ENCODE assay signal across 19 cellular contexts in the genomic region with DNA sequence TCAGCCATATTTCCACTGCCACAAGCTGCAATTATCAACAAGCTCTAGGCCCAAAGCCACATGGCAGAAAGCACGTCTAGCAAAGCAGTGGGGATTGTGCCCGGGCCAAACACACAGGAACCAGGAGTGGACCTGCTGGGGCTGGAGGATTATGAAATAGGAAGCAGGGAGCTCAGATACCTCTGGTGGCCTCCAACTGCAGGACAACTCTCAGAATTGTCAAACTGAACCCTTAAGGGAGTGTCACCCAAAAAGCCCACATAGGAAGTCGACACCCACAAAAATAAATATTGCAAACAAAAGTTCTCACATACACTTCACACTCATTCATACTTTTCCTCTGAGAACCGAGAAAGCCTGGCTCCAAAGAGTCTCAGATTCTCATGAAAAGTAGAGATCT. TPM values are rescaled to one million over a fixed set of nuclear protein-coding genes. Genes with fewer than 3 reads are reported as not detected.
DNase-seq lines count a peak whose midpoint lies in the region; ATAC-seq, FAIRE-seq and TF ChIP-seq lines count a peak whose summit lies in the region.
"Had no signal": no experiment of that assay in that cellular context is flagged by ENCODE, and none has a peak within 500 bp of the region (broad histone marks: within the 10 kb centered on the region; RNA-seq: fewer than 3 reads in every experiment).

No MANE protein-coding gene starts in this region.

- peak overlapping the region; percentile 58 for H3K27ac Mint-ChIP-seq in central memory CD8-positive, alpha-beta T cell (ENCODE audit: low read depth)
- peak overlapping the region in 2 of 3 experiments; percentile 42 to 66 for H3K27ac Mint-ChIP-seq in nephron
- H3K27ac Mint-ChIP-seq: activated naive CD4-positive, alpha-beta T cell treated with anti-CD3 and anti-CD28 coated beads, Interleukin-2, amount 50 U/mL, for 24 hours; CD4-positive, alpha-beta T cell had no signal

- H3K36me3 ChIP-seq in right lobe of liver: peaks cover 6 to 31% (median 10%) of the 10 kb centered on the region in 4 donors
- H3K36me3 ChIP-seq in HepG2 (replicated peaks in 1 of 2; ENCODE audit: control insufficient read depth in 1 of 2, insufficient read depth in 2 of 2, low read length in 2 of 2): peaks cover 24 to 65% of the 10 kb centered on the region in 2 experiments

- H3K4me3 ChIP-seq in right lobe of liver: no peak overlapping the region
- H3K4me3 ChIP-seq in HepG2 (replicated peaks in 1 of 3; ENCODE audit: insufficient read depth in 1 of 3, low read depth in 2 of 3, low read length in 3 of 3): no peak overlapping the region
- H3K4me3 ChIP-seq: vagina had no signal

- no peak for FAIRE-seq in HepG2 (lab: Jason Lieb, UNC)

- TF ChIP-seq EP300 in HepG2 (IDR thresholded peaks at IDR 0.05; ENCODE audit: low read depth in 2 of 2, low read length in 2 of 2): no peak
- TF ChIP-seq EP300 in HepG2 (CRISPR knock-in tag; IDR thresholded peaks at IDR 0.05; ENCODE audit: borderline replicate concordance): no peak

- H3K9me3 ChIP-seq in right lobe of liver: no peaks in the 10 kb centered on the region
- no peaks in the 10 kb centered on the region for H3K9me3 ChIP-seq in HepG2 (ENCODE audit: low read length)
- H3K9me3 ChIP-seq: vagina had no signal

- H3K36me3 Mint-ChIP-seq in central memory CD8-positive, alpha-beta T cell (ENCODE audit: insufficient read depth): peaks cover 34% of the 10 kb centered on the region
- H3K36me3 Mint-ChIP-seq in nephron (ENCODE audit: low read depth): peaks cover 59% of the 10 kb centered on the region

- in situ Hi-C loops in HepG2 (cut with HindIII; ENCODE audit: extremely low pct_ligation_motif_present, low pct_unique_long_range_greater_than_20kb): no loop called here

- no peak overlapping the region for H2AFZ ChIP-seq in HepG2 (ENCODE audit: low read length)
- H2AFZ ChIP-seq: parathyroid adenoma had no signal

- peaks cover 17% of the 10 kb centered on the region for H3K4me1 Mint-ChIP-seq in central memory CD8-positive, alpha-beta T cell
- peaks cover 7% of the 10 kb centered on the region for H3K4me1 Mint-ChIP-seq in nephron
- H3K4me1 Mint-ChIP-seq: activated naive CD4-positive, alpha-beta T cell treated with anti-CD3 and anti-CD28 coated beads, Interleukin-2, amount 50 U/mL, for 24 hours had no signal

- H3K9me3 Mint-ChIP-seq in central memory CD8-positive, alpha-beta T cell: no peaks in the 10 kb centered on the region
- H3K9me3 Mint-ChIP-seq in nephron: no peaks in the 10 kb centered on the region
- H3K9me3 Mint-ChIP-seq: activated naive CD4-positive, alpha-beta T cell treated with anti-CD3 and anti-CD28 coated beads, Interleukin-2, amount 50 U/mL, for 24 hours; CD4-positive, alpha-beta T cell; nephron progenitor cell had no signal

- intact Hi-C loops in right lobe of liver (cut with DNase I) (no loop called here), HepG2 (cut with micrococcal nuclease; ENCODE audit: unreplicated experiment) (no loop called here)

- no peak for TF ChIP-seq RAD21 in HepG2 (CRISPR knock-in tag; IDR thresholded peaks at IDR 0.05)

- H3K4me2 ChIP-seq in HepG2 (ENCODE audit: low read depth, low read length): no peak overlapping the region

- DNase-seq in right lobe of liver: peak in 1 of 3 donors; percentile 76
- DNase-seq in HepG2 (ENCODE audit: low spot score): no peak
- DNase-seq in central memory CD8-positive, alpha-beta T cell (ENCODE audit: low spot score in 2 of 2): no peak
- no peak for DNase-seq in amygdala (lab: John Stamatoyannopoulos, UW)
- no peak for DNase-seq in NCI-H82 treated with DMSO at 0.1 percent for 48 hours (lab: John Stamatoyannopoulos, UW; ENCODE audit: unreplicated experiment)
- DNase-seq: activated CD4-positive, alpha-beta T cell treated with anti-CD3 and anti-CD28 coated beads, Interleukin-2, amount 50 U/mL, for 48 hours; activated T-cell treated with anti-CD3 and anti-CD28 coated beads, Interleukin-2, amount 50 U/mL, for 48 hours; CD4-positive, alpha-beta T cell; mesendoderm; NCI-H146; NCI-H2171 treated with DMSO at 0.1 percent for 48 hours; NCI-H526; nephron progenitor cell; WERI-Rb-1 had no signal

- CTCF ChIA-PET in HepG2 (lab: Yijun Ruan, JAX; ENCODE audit: low intra/inter-chr PET ratio, low total read pairs): no interaction called here

- no peak overlapping the region for H3K9ac ChIP-seq in HepG2 (ENCODE audit: insufficient read depth, low read depth, low read length)
- H3K9ac ChIP-seq: parathyroid adenoma had no signal

- no peaks in the 10 kb centered on the region for H4K20me1 ChIP-seq in HepG2 (ENCODE audit: insufficient read depth, low read length)

- peak overlapping the region; percentile 40 for H3K4me3 Mint-ChIP-seq in central memory CD8-positive, alpha-beta T cell
- no peak overlapping the region for H3K4me3 Mint-ChIP-seq in nephron
- H3K4me3 Mint-ChIP-seq: activated naive CD4-positive, alpha-beta T cell treated with anti-CD3 and anti-CD28 coated beads, Interleukin-2, amount 50 U/mL, for 24 hours; CD4-positive, alpha-beta T cell; nephron progenitor cell had no signal

- POLR2A ChIA-PET in HepG2 (lab: Yijun Ruan, JAX): no interaction called here

- WGBS in right lobe of liver (ENCODE audit: insufficient coverage, low coverage, low lambda C conversion rate, missing lambda C conversion rate): 46% methylated on average over 3 of the region's 4 CpGs
- WGBS in HepG2 (ENCODE audit: low lambda C conversion rate): 79% methylated on average over 3 of the region's 4 CpGs

- no peaks in the 10 kb centered on the region for H3K79me2 ChIP-seq in HepG2 (ENCODE audit: insufficient read depth, low read length)
- H3K79me2 ChIP-seq: parathyroid adenoma had no signal

- H3K27me3 ChIP-seq in right lobe of liver (no peaks in the 10 kb centered on the region), HepG2 (ENCODE audit: control insufficient read depth in 1 of 2, insufficient read depth in 2 of 2, low read length in 2 of 2) (no peaks in the 10 kb centered on the region)
- H3K27me3 ChIP-seq: vagina had no signal

- TF ChIP-seq POLR2A in right lobe of liver (IDR thresholded peaks at IDR 0.05): no peak
- TF ChIP-seq POLR2A in HepG2 (IDR thresholded peaks at IDR 0.05; ENCODE audit: insufficient read depth in 1 of 2, low read depth in 2 of 2, low read length in 2 of 2): no peak

- H3K27ac ChIP-seq in right lobe of liver: no peak overlapping the region
- H3K27ac ChIP-seq in HepG2 (ENCODE audit: extremely low read length, insufficient read depth, low read length): no peak overlapping the region
- H3K27ac ChIP-seq: parathyroid adenoma, vagina, WERI-Rb-1 had no signal

- no peak for TF ChIP-seq CTCF in right lobe of liver (IDR thresholded peaks at IDR 0.05)
- TF ChIP-seq CTCF in HepG2 (CRISPR knock-in tag; IDR thresholded peaks at IDR 0.05): no peak
- TF ChIP-seq CTCF in nephron (IDR thresholded peaks at IDR 0.05; ENCODE audit: unreplicated experiment in 3 of 3): no peak

- H3K4me1 ChIP-seq in right lobe of liver (peaks cover 0 to 6% (median 0%) of the 10 kb centered on the region in 4 donors), HepG2 (ENCODE audit: insufficient read depth, low read length) (peaks cover 32% of the 10 kb centered on the region)
- H3K4me1 ChIP-seq: parathyroid adenoma had no signal

- no TSS peak for BruUV-seq in HepG2 (replicated peaks; lab: Mats Ljungman, UMichigan)

- no peaks in the 10 kb centered on the region for H3K27me3 Mint-ChIP-seq in central memory CD8-positive, alpha-beta T cell
- no peaks in the 10 kb centered on the region for H3K27me3 Mint-ChIP-seq in nephron (ENCODE audit: low read depth)
- H3K27me3 Mint-ChIP-seq: activated naive CD4-positive, alpha-beta T cell treated with anti-CD3 and anti-CD28 coated beads, Interleukin-2, amount 50 U/mL, for 24 hours; CD4-positive, alpha-beta T cell had no signal

- peak in 3 of 4 donors; percentile 25 to 47 (median 33) for ATAC-seq in right lobe of liver
- no peak for ATAC-seq in HepG2
- ATAC-seq in central memory CD8-positive, alpha-beta T cell (replicated peaks; ENCODE audit: extremely low read depth, poor library complexity, severe bottlenecking): no peak
- ATAC-seq in HG03378 (IDR thresholded peaks at IDR 0.05; ENCODE audit: unreplicated experiment): no peak

RNA-seq across cellular contexts. Expression of a gene that starts 26.1 kb away (rescaled TPM):
- total RNA-seq in right lobe of liver: 10 to 100 TPM in 4 of 6 experiments, 1 to 10 TPM in 2; 5.8 to 20.2 (median 11.6) TPM
- 6.9 and 12.5 TPM in 2 replicates for total RNA-seq in HepG2 (2016; rRNA removed; fragmentation: Illumina TruSeq; extraction: Trizol)
- 2.1 and 3.7 TPM in 2 replicates for total RNA-seq in HepG2 (2016; cell fraction: cytosol; rRNA removed; fragmentation: Illumina TruSeq; extraction: Trizol; ENCODE audit: low read depth)
- 6.4 and 9.2 TPM in 2 replicates for total RNA-seq in HepG2 (2016; cell fraction: insoluble cytoplasmic fraction; rRNA removed; fragmentation: Illumina TruSeq; extraction: Trizol)
- 5.5 and 5.7 TPM in 2 replicates for total RNA-seq in HepG2 (2016; cell fraction: membrane; rRNA removed; fragmentation: Illumina TruSeq; extraction: Trizol)
- 11.5 and 12.2 TPM in 2 replicates for total RNA-seq in HepG2 (2016; cell fraction: nucleus; rRNA removed; fragmentation: Illumina TruSeq; extraction: Trizol)
- 25.4 and 30.2 TPM in 2 replicates for polyA plus RNA-seq in HepG2 (2011; rRNA removed)
- 21.1 and 22.0 TPM in 2 replicates for polyA plus RNA-seq in HepG2 (2011; cell fraction: cytosol; rRNA removed)
- polyA plus RNA-seq in HepG2 (2011; cell fraction: nucleus; rRNA removed): 28.4 and 32.1 TPM in 2 replicates
- 11.1 TPM in 2 replicates for polyA plus RNA-seq in HepG2 (2012)
- 1.4 and 1.7 TPM in 2 replicates for polyA plus RNA-seq in HepG2 (2016; cell fraction: cytosol; fragmentation: Illumina TruSeq; extraction: Trizol; ENCODE audit: low read depth)
- polyA plus RNA-seq in HepG2 (2016; cell fraction: insoluble cytoplasmic fraction; fragmentation: Illumina TruSeq; extraction: Trizol; ENCODE audit: low read depth): 21.4 and 22.8 TPM in 2 replicates
- 4.0 and 4.6 TPM in 2 replicates for polyA plus RNA-seq in HepG2 (2016; cell fraction: membrane; fragmentation: Illumina TruSeq; extraction: Trizol; ENCODE audit: low read depth)
- 18.0 and 18.6 TPM in 2 replicates for polyA plus RNA-seq in HepG2 (2016; cell fraction: nucleus; fragmentation: Illumina TruSeq; extraction: Trizol; ENCODE audit: insufficient read depth, low read depth)
- polyA minus RNA-seq in HepG2 (2011; rRNA and poly(A)+ RNA removed; ENCODE audit: low replicate concordance): 96.2 and 112 TPM in 2 replicates
- polyA minus RNA-seq in HepG2 (2011; cell fraction: cytosol; rRNA and poly(A)+ RNA removed): 15.2 and 22.8 TPM in 2 replicates
- polyA minus RNA-seq in HepG2 (2011; cell fraction: nucleus; rRNA and poly(A)+ RNA removed): 33.0 and 56.2 TPM in 2 replicates

RNA-seq across cellular contexts. Expression of a gene that starts 26.5 kb away (rescaled TPM):
- total RNA-seq in right lobe of liver: 10 to 100 TPM; 15.3 to 31.8 (median 22.5) TPM
- 25.3 and 31.5 TPM in 2 replicates for total RNA-seq in HepG2 (2016; rRNA removed; fragmentation: Illumina TruSeq; extraction: Trizol)
- 30.2 and 32.0 TPM in 2 replicates for total RNA-seq in HepG2 (2016; cell fraction: cytosol; rRNA removed; fragmentation: Illumina TruSeq; extraction: Trizol; ENCODE audit: low read depth)
- 26.5 and 33.2 TPM in 2 replicates for total RNA-seq in HepG2 (2016; cell fraction: insoluble cytoplasmic fraction; rRNA removed; fragmentation: Illumina TruSeq; extraction: Trizol)
- total RNA-seq in HepG2 (2016; cell fraction: membrane; rRNA removed; fragmentation: Illumina TruSeq; extraction: Trizol): 41.9 and 47.4 TPM in 2 replicates
- total RNA-seq in HepG2 (2016; cell fraction: nucleus; rRNA removed; fragmentation: Illumina TruSeq; extraction: Trizol): 27.6 and 29.3 TPM in 2 replicates
- 22.7 and 26.0 TPM in 2 replicates for polyA plus RNA-seq in HepG2 (2011; rRNA removed)
- 14.5 and 17.1 TPM in 2 replicates for polyA plus RNA-seq in HepG2 (2011; cell fraction: cytosol; rRNA removed)
- 61.8 and 62.4 TPM in 2 replicates for polyA plus RNA-seq in HepG2 (2011; cell fraction: nucleus; rRNA removed)
- polyA plus RNA-seq in HepG2 (2012): 11.8 and 14.4 TPM in 2 replicates
- polyA plus RNA-seq in HepG2 (2016; cell fraction: cytosol; fragmentation: Illumina TruSeq; extraction: Trizol; ENCODE audit: low read depth): 26.4 and 35.0 TPM in 2 replicates
- 22.0 and 25.4 TPM in 2 replicates for polyA plus RNA-seq in HepG2 (2016; cell fraction: insoluble cytoplasmic fraction; fragmentation: Illumina TruSeq; extraction: Trizol; ENCODE audit: low read depth)
- 28.4 and 35.1 TPM in 2 replicates for polyA plus RNA-seq in HepG2 (2016; cell fraction: membrane; fragmentation: Illumina TruSeq; extraction: Trizol; ENCODE audit: low read depth)
- polyA plus RNA-seq in HepG2 (2016; cell fraction: nucleus; fragmentation: Illumina TruSeq; extraction: Trizol; ENCODE audit: insufficient read depth, low read depth): 28.2 and 30.2 TPM in 2 replicates
- 27.1 and 49.0 TPM in 2 replicates for polyA minus RNA-seq in HepG2 (2011; rRNA and poly(A)+ RNA removed; ENCODE audit: low replicate concordance)
- 13.7 and 15.7 TPM in 2 replicates for polyA minus RNA-seq in HepG2 (2011; cell fraction: cytosol; rRNA and poly(A)+ RNA removed)
- polyA minus RNA-seq in HepG2 (2011; cell fraction: nucleus; rRNA and poly(A)+ RNA removed): 55.0 and 69.5 TPM in 2 replicates

Comparison
In these comparisons a context has a peak if more than half of its experiments do, and no peak if none do; other contexts are left out.
1. ATAC-seq: peak in right lobe of liver (3 of 4); none in HepG2 (single experiment), central memory CD8-positive, alpha-beta T cell (single experiment) and HG03378 (single experiment).